ENCODE assay signal across 1 cellular context in genomic region chr1:41516168-41516961, GRCh38.
TF ChIP-seq lines count a peak whose summit lies in the region.

No MANE protein-coding gene starts in this region.

TF ChIP-seq in HepG2, 621 proteins besides CTCF, POLR2A, EP300 and RAD21 (continued from another document):
- TF ChIP-seq PRDM4 (CRISPR knock-in tag; IDR thresholded peaks at IDR 0.05; ENCODE audit: borderline replicate concordance): no peak
- TF ChIP-seq, protein P1, sequence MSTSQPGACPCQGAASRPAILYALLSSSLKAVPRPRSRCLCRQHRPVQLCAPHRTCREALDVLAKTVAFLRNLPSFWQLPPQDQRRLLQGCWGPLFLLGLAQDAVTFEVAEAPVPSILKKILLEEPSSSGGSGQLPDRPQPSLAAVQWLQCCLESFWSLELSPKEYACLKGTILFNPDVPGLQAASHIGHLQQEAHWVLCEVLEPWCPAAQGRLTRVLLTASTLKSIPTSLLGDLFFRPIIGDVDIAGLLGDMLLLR (CRISPR knock-in tag; IDR thresholded peaks at IDR 0.05): no peak
- no peak for TF ChIP-seq HOXA5 (CRISPR knock-in tag; IDR thresholded peaks at IDR 0.05)
- no peak for TF ChIP-seq ZXDC (CRISPR knock-in tag; IDR thresholded peaks at IDR 0.05)
- no peak for TF ChIP-seq ZNF7 (CRISPR knock-in tag; IDR thresholded peaks at IDR 0.05)
- TF ChIP-seq ZNF878 (CRISPR knock-in tag; IDR thresholded peaks at IDR 0.05): no peak
- no peak for TF ChIP-seq RNF2 (conservative IDR thresholded peaks at IDR 0.05; ENCODE audit: low read depth)
- no peak for TF ChIP-seq ZNF30 (CRISPR knock-in tag; IDR thresholded peaks at IDR 0.05)
- no peak for TF ChIP-seq ZNF615 (CRISPR knock-in tag; IDR thresholded peaks at IDR 0.05; ENCODE audit: borderline replicate concordance)
- no peak for TF ChIP-seq ATF5 (CRISPR knock-in tag; IDR thresholded peaks at IDR 0.05; ENCODE audit: low read depth)
- no peak for TF ChIP-seq SRSF1 (optimal IDR thresholded peaks at IDR 0.05; ENCODE audit: low read depth, low read length)
- no peak for TF ChIP-seq TFE3 (CRISPR knock-in tag; IDR thresholded peaks at IDR 0.05)
- no peak for TF ChIP-seq MYNN (CRISPR knock-in tag; IDR thresholded peaks at IDR 0.05; ENCODE audit: low read depth)
- no peak for TF ChIP-seq ZFAT (CRISPR knock-in tag; conservative IDR thresholded peaks at IDR 0.05)
- TF ChIP-seq ISX (CRISPR knock-in tag; conservative IDR thresholded peaks at IDR 0.05): no peak
- TF ChIP-seq RBAK (CRISPR knock-in tag; IDR thresholded peaks at IDR 0.05): no peak
- TF ChIP-seq ZNF276 (CRISPR knock-in tag; IDR thresholded peaks at IDR 0.05; ENCODE audit: low read depth): no peak
- no peak for TF ChIP-seq RAD51 (IDR thresholded peaks at IDR 0.05; ENCODE audit: borderline replicate concordance)
- 0 out of 2 replicates have a peak, but pooled peaks have one; percentile 31 for TF ChIP-seq SMAD3 (CRISPR knock-in tag; IDR thresholded peaks at IDR 0.05)
- TF ChIP-seq ZNF136 (CRISPR knock-in tag; IDR thresholded peaks at IDR 0.05; ENCODE audit: low read depth): no peak
- no peak for TF ChIP-seq ZNF547 (CRISPR knock-in tag; IDR thresholded peaks at IDR 0.05)
